ENCODE assay signal across 8 cellular contexts in genomic region chr5:139272471-139273321, GRCh38. TPM values are rescaled to one million over a fixed set of nuclear protein-coding genes. Genes with fewer than 3 reads are reported as not detected.
A peak's percentile ranks its signal among the peaks of the same experiment; 100 is the strongest.
DNase-seq lines count a peak whose midpoint lies in the region; ATAC-seq and TF ChIP-seq lines count a peak whose summit lies in the region.

No MANE protein-coding gene starts in this region.

- H2BK5ac ChIP-seq in IMR-90 (ENCODE audit: low read depth, low read length, poor library complexity, severe bottlenecking): peak overlapping the region; percentile 69

- intact Hi-C loops in Caco-2 (cut with micrococcal nuclease; ENCODE audit: unreplicated experiment) (no loop called here), IMR-90 (cut with micrococcal nuclease) (no loop called here)

- H3K4me1 ChIP-seq in Caco-2 (peaks cover 36% of the 10 kb centered on the region), IMR-90 (ENCODE audit: control insufficient read depth, insufficient read depth, low read length) (peaks cover 25% of the 10 kb centered on the region)

- peak overlapping the region; percentile 85 for H3K23ac ChIP-seq in IMR-90 (ENCODE audit: low read depth, low read length)

- H3K9ac ChIP-seq in IMR-90 (ENCODE audit: low read depth, low read length): peak overlapping the region; percentile 29; the same call in 1 of the 2 replicates

- no peaks in the 10 kb centered on the region for H3K27me3 Mint-ChIP-seq in Caco-2 (ENCODE audit: insufficient read depth, unreplicated experiment)
- no peaks in the 10 kb centered on the region for H3K27me3 Mint-ChIP-seq in stimulated activated memory B cell treated with anti-CD40 and anti-IgM and Interleukin-4, amounts not matched to agents 10 μg/mL and 1 μg/mL and 100 μg/mL, for 72 hours

- no peaks in the 10 kb centered on the region for H3K9me3 ChIP-seq in Caco-2
- H3K9me3 ChIP-seq in IMR-90 (ENCODE audit: control insufficient read depth, insufficient read depth, low read length): no peaks in the 10 kb centered on the region

- peak overlapping the region; percentile 98 for H2AFZ ChIP-seq in IMR-90 (replicated peaks; ENCODE audit: low read length, poor library complexity)

- 90% methylated on average over 2 of the region's 6 CpGs; no CpG with 5 or more reads in 1 of the 2 experiments for WGBS in IMR-90 (ENCODE audit: extremely low coverage in 2 of 2, insufficient read length in 1 of 2), 2 experiments

- H3K18ac ChIP-seq in IMR-90 (ENCODE audit: low read depth, low read length): peak overlapping the region; percentile 67

- H3K79me1 ChIP-seq in IMR-90 (ENCODE audit: low read depth in 1 of 2, low read length in 2 of 2): peaks cover 14 to 53% of the 10 kb centered on the region in 2 experiments

- peak overlapping the region; percentile 75 for H3K14ac ChIP-seq in IMR-90 (replicated peaks; ENCODE audit: low read depth, low read length)

- H4K91ac ChIP-seq in IMR-90 (ENCODE audit: insufficient read depth, low read depth, low read length): peak overlapping the region; percentile 73

- peak overlapping the region; percentile 53 for H2BK20ac ChIP-seq in IMR-90 (ENCODE audit: low read depth, low read length)

- POLR2A ChIA-PET in Caco-2 (lab: Charles Lee): no interaction called here
- POLR2A ChIA-PET in IMR-90 (lab: Charles Lee; ENCODE audit: unreplicated experiment): interaction anchor here (0.5 to 0.6 kb wide), 2 partner anchors 22 to 1068 kb away, joined by 3 to 5 read pairs; no protein-coding TSS in a partner anchor

- peak overlapping the region; percentile 91 for H3K27ac Mint-ChIP-seq in Caco-2 (ENCODE audit: unreplicated experiment)
- peak overlapping the region; percentile 90 for H3K27ac Mint-ChIP-seq in stimulated activated memory B cell treated with anti-CD40 and anti-IgM and Interleukin-4, amounts not matched to agents 10 μg/mL and 1 μg/mL and 100 μg/mL, for 72 hours

- H3K9me1 ChIP-seq in IMR-90 (ENCODE audit: insufficient read depth, low read length): peaks cover 20% of the 10 kb centered on the region

- CTCF ChIA-PET in Caco-2 (lab: Charles Lee) (interaction anchor here (0.6 to 0.8 kb wide), 4 partner anchors 22 to 348 kb away, joined by 3 to 4 read pairs (median 3); no protein-coding TSS in a partner anchor), IMR-90 (lab: Yijun Ruan, JAX) (interaction anchor here (0.6 to 1.6 kb wide), 4 partner anchors 10 to 729 kb away, joined by 3 to 7 read pairs (median 4); no protein-coding TSS in a partner anchor)

- no peak for TF ChIP-seq POLR2A in IMR-90 (IDR thresholded peaks at IDR 0.05; ENCODE audit: low read depth, low read length)

- H2AK9ac ChIP-seq in IMR-90 (replicated peaks; ENCODE audit: low read depth, low read length, poor library complexity): peak overlapping the region; percentile 98

- H3K9me3 Mint-ChIP-seq in Caco-2 (ENCODE audit: unreplicated experiment): no peaks in the 10 kb centered on the region
- no peaks in the 10 kb centered on the region for H3K9me3 Mint-ChIP-seq in stimulated activated memory B cell treated with anti-CD40 and anti-IgM and Interleukin-4, amounts not matched to agents 10 μg/mL and 1 μg/mL and 100 μg/mL, for 72 hours

- H2AK5ac ChIP-seq in IMR-90 (ENCODE audit: low read depth, low read length): peak overlapping the region; percentile 80; the same call in 1 of the 2 replicates

- peaks cover 2% of the 10 kb centered on the region for H3K36me3 ChIP-seq in Caco-2 (ENCODE audit: control insufficient read depth, insufficient read depth, low read length)
- peaks cover 6% of the 10 kb centered on the region for H3K36me3 ChIP-seq in IMR-90 (ENCODE audit: control insufficient read depth, insufficient read depth, low read length)

- peak overlapping the region; percentile 87 for H3K4me3 Mint-ChIP-seq in Caco-2 (ENCODE audit: unreplicated experiment)
- peak overlapping the region; percentile 94 for H3K4me3 Mint-ChIP-seq in stimulated activated memory B cell treated with anti-CD40 and anti-IgM and Interleukin-4, amounts not matched to agents 10 μg/mL and 1 μg/mL and 100 μg/mL, for 72 hours

- peak overlapping the region; percentile 84 to 95; a peak in 3 of 4 replicates for H4K8ac ChIP-seq in IMR-90 (ENCODE audit: low read depth in 2 of 2, low read length in 2 of 2)

- H3K4me3 ChIP-seq in Caco-2 (ENCODE audit: low read depth, low read length): peak overlapping the region; percentile 51
- no peak overlapping the region for H3K4me3 ChIP-seq in IMR-90 (ENCODE audit: insufficient read depth, low read depth, low read length)
- no peak overlapping the region for H3K4me3 ChIP-seq in fibroblast of the aortic adventitia (ENCODE audit: low read depth, low read length)

- H3K4ac ChIP-seq in IMR-90 (ENCODE audit: low read depth, low read length): peak overlapping the region; percentile 85

- BruUV-seq in Caco-2 (replicated peaks; lab: Mats Ljungman, UMichigan) (no TSS peak), IMR-90 (replicated peaks; lab: Mats Ljungman, UMichigan) (no TSS peak)

- H2BK120ac ChIP-seq in IMR-90 (ENCODE audit: low read depth, low read length): peak overlapping the region; percentile 88

- H3K27ac ChIP-seq in IMR-90 (ENCODE audit: insufficient read depth, low read length) (peak overlapping the region; percentile 62; the same call in 1 of the 2 replicates), VCaP (peak overlapping the region; percentile 88)

- peak overlapping the region; percentile 20; the same call in 1 of the 2 replicates for H3K56ac ChIP-seq in IMR-90 (ENCODE audit: extremely low read depth, insufficient read depth, low read length)

- H3K27me3 ChIP-seq in Caco-2 (replicated peaks; ENCODE audit: control insufficient read depth, insufficient read depth, low read length): no peaks in the 10 kb centered on the region
- no peaks in the 10 kb centered on the region for H3K27me3 ChIP-seq in IMR-90 (ENCODE audit: control insufficient read depth, insufficient read depth, low read length)

- peaks cover 27% of the 10 kb centered on the region for H3K4me1 Mint-ChIP-seq in Caco-2 (ENCODE audit: low read depth, unreplicated experiment)
- H3K4me1 Mint-ChIP-seq in stimulated activated memory B cell treated with anti-CD40 and anti-IgM and Interleukin-4, amounts not matched to agents 10 μg/mL and 1 μg/mL and 100 μg/mL, for 72 hours: peaks cover 53% of the 10 kb centered on the region

- in situ Hi-C loops in IMR-90 (cut with MboI; ENCODE audit: low sequenced_read_pairs): no loop called here

- peak overlapping the region; percentile 91; the same call in 2 of the 3 replicates for H2BK15ac ChIP-seq in IMR-90 (ENCODE audit: low read depth, low read length)

- TF ChIP-seq CTCF in Caco-2 (IDR thresholded peaks at IDR 0.05; ENCODE audit: insufficient read depth in 1 of 2, low read depth in 1 of 2, low read length in 1 of 2, severe bottlenecking in 1 of 2, unreplicated experiment in 1 of 2): no peak
- no peak for TF ChIP-seq CTCF in IMR-90 (conservative IDR thresholded peaks at IDR 0.05; ENCODE audit: low read depth, low read length)
- no peak for TF ChIP-seq CTCF in VCaP (conservative IDR thresholded peaks at IDR 0.05)
- no peak for TF ChIP-seq CTCF in fibroblast of the aortic adventitia (IDR thresholded peaks at IDR 0.05; ENCODE audit: insufficient read depth, low read length)

- ATAC-seq in IMR-90 (ENCODE audit: low read depth) (peak; percentile 16), GM21529 (IDR thresholded peaks at IDR 0.05; ENCODE audit: unreplicated experiment) (no peak), HG02588 (IDR thresholded peaks at IDR 0.05; ENCODE audit: unreplicated experiment) (no peak)
- no peak for ATAC-seq in stimulated activated memory B cell treated with anti-CD40 and anti-IgM and Interleukin-4, amounts not matched to agents 10 μg/mL and 1 μg/mL and 100 μg/mL, for 72 hours

- peaks cover 41% of the 10 kb centered on the region for H3K36me3 Mint-ChIP-seq in Caco-2 (ENCODE audit: insufficient read depth, unreplicated experiment)
- H3K36me3 Mint-ChIP-seq in stimulated activated memory B cell treated with anti-CD40 and anti-IgM and Interleukin-4, amounts not matched to agents 10 μg/mL and 1 μg/mL and 100 μg/mL, for 72 hours: peaks cover 23% of the 10 kb centered on the region

- peak overlapping the region; percentile 69 for H4K5ac ChIP-seq in IMR-90 (ENCODE audit: low read depth, low read length)

- peak overlapping the region; percentile 89 for H3K4me2 ChIP-seq in IMR-90 (ENCODE audit: low read depth, low read length)

- dilution Hi-C loops in IMR-90 (cut with HindIII; ENCODE audit: low sequenced_read_pairs, unreplicated experiment): no loop called here

- no peaks in the 10 kb centered on the region for H4K20me1 ChIP-seq in IMR-90 (ENCODE audit: insufficient read depth, low read length)

- no peak for TF ChIP-seq RAD21 in IMR-90 (IDR thresholded peaks at IDR 0.05; ENCODE audit: low read length)

- no peak for DNase-seq in Caco-2
- peak; percentile 62 for DNase-seq in IMR-90
- DNase-seq in fibroblast of the aortic adventitia (ENCODE audit: low read depth): peak; percentile 34
- DNase-seq in stimulated activated CD4-positive, alpha-beta T cell treated with anti-CD3 and anti-CD28 coated beads, Interleukin-4, amount 100 ng/mL, for 24 hours: no peak

TF ChIP-seq in IMR-90, 13 proteins besides CTCF, POLR2A, EP300 and RAD21:
- TF ChIP-seq SMC3 (IDR thresholded peaks at IDR 0.05; ENCODE audit: low read depth, low read length): no peak
- no peak for TF ChIP-seq CHD1 (IDR thresholded peaks at IDR 0.05; ENCODE audit: low read depth, low read length)
- peak; percentile 79 for TF ChIP-seq USF2 (IDR thresholded peaks at IDR 0.05; ENCODE audit: low read depth, low read length)

RNA-seq across cellular contexts. Expression of gene MATR3, which starts 20.8 kb away (rescaled TPM):
- total RNA-seq in Caco-2 (2022) (194 and 200 TPM in 2 replicates), IMR-90 (2012; rRNA removed) (207 and 367 TPM in 2 replicates), fibroblast of the aortic adventitia (ENCODE audit: low replicate concordance) (274 and 438 TPM in 2 replicates)
- polyA plus RNA-seq in IMR-90 (2012; rRNA removed): 60.0 and 81.4 TPM in 2 replicates
- 16.0 and 25.6 TPM in 2 replicates for polyA plus RNA-seq in IMR-90 (2012; cell fraction: cytosol; rRNA removed)
- 18.4 and 79.4 TPM in 2 replicates for polyA plus RNA-seq in IMR-90 (2012; cell fraction: nucleus; rRNA removed; ENCODE audit: low replicate concordance)

Comparison
In these comparisons a context has a peak if more than half of its experiments do, and no peak if none do; other contexts are left out.
1. DNase-seq: peak in IMR-90 (single experiment) and fibroblast of the aortic adventitia (single experiment); none in Caco-2 (0 of 2) and stimulated activated CD4-positive, alpha-beta T cell treated with anti-CD3 and anti-CD28 coated beads, Interleukin-4, amount 100 ng/mL, for 24 hours (single experiment).